ENCODE assay signal across 13 cellular contexts in genomic region chr20:32111287-32111686, GRCh38. TPM values are rescaled to one million over a fixed set of nuclear protein-coding genes. Genes with fewer than 3 reads are reported as not detected.
DNase-seq lines count a peak whose midpoint lies in the region; ATAC-seq and TF ChIP-seq lines count a peak whose summit lies in the region.
"Had no signal": no experiment of that assay in that cellular context is flagged by ENCODE, and none has a peak within 500 bp of the region (broad histone marks: within the 10 kb centered on the region; RNA-seq: fewer than 3 reads in every experiment).

No MANE protein-coding gene starts in this region.

- H3K79me2 ChIP-seq in DOHH2 (ENCODE audit: control insufficient read depth, low read length): peaks cover 68% of the 10 kb centered on the region
- H3K79me2 ChIP-seq in Loucy (ENCODE audit: insufficient read depth, low read length): peaks cover 62% of the 10 kb centered on the region
- peaks cover 67% of the 10 kb centered on the region for H3K79me2 ChIP-seq in neural progenitor cell (ENCODE audit: low read depth)

- no peak overlapping the region for H2AFZ ChIP-seq in Loucy (ENCODE audit: low read length)
- no peak overlapping the region for H2AFZ ChIP-seq in neural progenitor cell (replicated peaks)

- H3K27me3 Mint-ChIP-seq in neural progenitor cell (ENCODE audit: insufficient read depth, low read depth): no peaks in the 10 kb centered on the region

- H3K4me2 ChIP-seq in DOHH2 (ENCODE audit: low read length) (peak overlapping the region; percentile 94), Loucy (ENCODE audit: low read depth, low read length, poor library complexity, severe bottlenecking) (peak overlapping the region; percentile 97), neural progenitor cell (peak overlapping the region; percentile 84)

- H3K27ac ChIP-seq in DOHH2 (ENCODE audit: low read depth, low read length) (no peak overlapping the region), duodenal mucosa (ENCODE audit: low read depth, low read length) (no peak overlapping the region), neural progenitor cell (no peak overlapping the region)
- H3K27ac ChIP-seq: right atrium auricular region, testis had no signal

- H3K9me3 Mint-ChIP-seq in neural progenitor cell: no peaks in the 10 kb centered on the region

- H3K4me3 ChIP-seq in DOHH2 (ENCODE audit: low read length) (peak overlapping the region; percentile 86; the same call in 1 of the 2 replicates), Loucy (ENCODE audit: low read length, poor library complexity, severe bottlenecking) (peak overlapping the region; percentile 96), duodenal mucosa (ENCODE audit: low read depth in 1 of 2, low read length in 2 of 2) (peak overlapping the region in 1 of 2 donors; percentile 100), neural progenitor cell (no peak overlapping the region)
- H3K4me3 ChIP-seq: lung, testis had no signal

- H3K27me3 ChIP-seq in DOHH2 (ENCODE audit: control insufficient read depth, low read length) (no peaks in the 10 kb centered on the region), Loucy (ENCODE audit: insufficient read depth, low read length, poor library complexity, severe bottlenecking) (peaks cover 11% of the 10 kb centered on the region), duodenal mucosa (ENCODE audit: control insufficient read depth in 1 of 2, insufficient read depth in 2 of 2, low read length in 2 of 2) (no peaks in the 10 kb centered on the region), neural progenitor cell (peaks cover 5% of the 10 kb centered on the region)
- H3K27me3 ChIP-seq: heart right ventricle, right atrium auricular region, testis had no signal

- H3K4me1 Mint-ChIP-seq in neural progenitor cell: peaks cover 30% of the 10 kb centered on the region

- no peaks in the 10 kb centered on the region for H3K9me3 ChIP-seq in DOHH2 (ENCODE audit: control insufficient read depth, insufficient read depth, low read length)
- H3K9me3 ChIP-seq in Loucy (ENCODE audit: insufficient read depth, low read depth, low read length): no peaks in the 10 kb centered on the region
- H3K9me3 ChIP-seq in duodenal mucosa (ENCODE audit: control insufficient read depth in 1 of 2, low read length in 2 of 2): no peaks in the 10 kb centered on the region
- H3K9me3 ChIP-seq in neural progenitor cell (ENCODE audit: low read depth): no peaks in the 10 kb centered on the region
- H3K9me3 ChIP-seq: heart right ventricle, right atrium auricular region, testis had no signal

- no peak for ATAC-seq in HG03135 (IDR thresholded peaks at IDR 0.05; ENCODE audit: unreplicated experiment)
- ATAC-seq: heart right ventricle had no signal

- H3K36me3 ChIP-seq in DOHH2 (ENCODE audit: control insufficient read depth, low read length): peaks cover 38% of the 10 kb centered on the region
- H3K36me3 ChIP-seq in Loucy (ENCODE audit: insufficient read depth, low read length): no peaks in the 10 kb centered on the region
- H3K36me3 ChIP-seq in duodenal mucosa (ENCODE audit: control insufficient read depth in 1 of 2, insufficient read depth in 2 of 2, low read length in 2 of 2): peaks cover 0 to 3% of the 10 kb centered on the region in 2 donors
- no peaks in the 10 kb centered on the region for H3K36me3 ChIP-seq in neural progenitor cell
- H3K36me3 ChIP-seq: right atrium auricular region had no signal

- no peaks in the 10 kb centered on the region for H3F3A ChIP-seq in DOHH2 (ENCODE audit: control insufficient read depth, insufficient read depth)
- no peaks in the 10 kb centered on the region for H3F3A ChIP-seq in Loucy (ENCODE audit: low read depth)
- H3F3A ChIP-seq in neural progenitor cell (ENCODE audit: low read depth): no peaks in the 10 kb centered on the region

- H3K36me3 Mint-ChIP-seq in neural progenitor cell: peaks cover 4% of the 10 kb centered on the region

- H4K20me1 ChIP-seq in DOHH2 (ENCODE audit: control insufficient read depth, insufficient read depth, low read depth, low read length): peaks cover 17% of the 10 kb centered on the region
- peaks cover 24% of the 10 kb centered on the region for H4K20me1 ChIP-seq in Loucy (ENCODE audit: insufficient read depth, low read length, poor library complexity, severe bottlenecking)
- peaks cover 25% of the 10 kb centered on the region for H4K20me1 ChIP-seq in neural progenitor cell (ENCODE audit: low read depth)

- H3K9ac ChIP-seq in Loucy (ENCODE audit: low read depth, low read length, poor library complexity, severe bottlenecking): peak overlapping the region; percentile 93
- peak overlapping the region; percentile 7 to 98 for H3K9ac ChIP-seq in duodenal mucosa (ENCODE audit: low read depth in 1 of 2, low read length in 2 of 2)
- H3K9ac ChIP-seq in neural progenitor cell: no peak overlapping the region

- H3K4me3 Mint-ChIP-seq in neural progenitor cell: peak overlapping the region; percentile 8

- DNase-seq in neural progenitor cell (ENCODE audit: low spot score) (no peak), CD1c-positive myeloid dendritic cell (ENCODE audit: extremely low spot score) (no peak), GM03348 (ENCODE audit: low spot score) (no peak)
- DNase-seq in effector CD4-positive, alpha-beta T cell: no peak
- DNase-seq: heart right ventricle, NCI-H187 treated with DMSO at 0.1 percent for 48 hours, testis had no signal

- TF ChIP-seq CTCF in DOHH2 (IDR thresholded peaks at IDR 0.05; ENCODE audit: low read depth, low read length, poor library complexity, severe bottlenecking) (no peak), Loucy (conservative IDR thresholded peaks at IDR 0.05; ENCODE audit: low read length) (no peak), neural progenitor cell (IDR thresholded peaks at IDR 0.05) (no peak)

- no peaks in the 10 kb centered on the region for H3K9me2 ChIP-seq in DOHH2 (replicated peaks; ENCODE audit: control insufficient read depth, low read length)
- H3K9me2 ChIP-seq in Loucy (replicated peaks; ENCODE audit: low read depth, low read length): no peaks in the 10 kb centered on the region; the same call in 1 of the 2 replicates

- H3K27ac Mint-ChIP-seq in neural progenitor cell: no peak overlapping the region

- H3K4me1 ChIP-seq in DOHH2 (ENCODE audit: control insufficient read depth, low read length) (peaks cover 17% of the 10 kb centered on the region), Loucy (ENCODE audit: insufficient read depth, low read length, poor library complexity, severe bottlenecking) (peaks cover 28% of the 10 kb centered on the region), duodenal mucosa (ENCODE audit: control insufficient read depth in 1 of 2, insufficient read depth in 2 of 2, low read length in 2 of 2) (peaks cover 37 to 47% of the 10 kb centered on the region in 2 donors), neural progenitor cell (peaks cover 18% of the 10 kb centered on the region)

RNA-seq across cellular contexts. Expression of gene TM9SF4, which starts 1.8 kb away (rescaled TPM):
- 27.9 and 41.7 TPM in 2 replicates for total RNA-seq in neural progenitor cell (ENCODE audit: low replicate concordance)

RNA-seq across cellular contexts. Expression of gene HCK, which starts 59.2 kb away (rescaled TPM):
- total RNA-seq in neural progenitor cell (ENCODE audit: low replicate concordance): not detected in 2 replicates
